ENCODE assay signal across 29 cellular contexts in the genomic region with DNA sequence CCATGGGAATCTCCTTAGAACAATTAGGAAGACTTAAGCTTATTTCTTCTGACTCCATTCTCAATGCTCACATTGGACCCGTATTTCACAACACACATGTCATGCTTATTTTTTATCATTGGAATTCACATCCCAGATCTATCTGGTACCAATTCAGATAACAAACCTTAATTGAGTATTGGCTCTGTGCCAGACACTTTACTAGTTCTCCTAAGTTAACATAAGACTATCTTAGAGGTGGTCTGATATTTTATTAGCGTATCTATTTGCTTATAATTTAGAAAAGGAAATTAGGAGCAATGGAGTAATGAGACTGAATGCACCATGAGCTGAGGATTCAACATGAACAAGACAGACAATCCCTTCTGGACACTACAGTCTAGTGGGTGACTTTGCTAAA.
"Had no signal": no experiment of that assay in that cellular context is flagged by ENCODE, and none has a peak within 500 bp of the region (broad histone marks: within the 10 kb centered on the region; RNA-seq: fewer than 3 reads in every experiment).

No MANE protein-coding gene starts in this region.

- H3K4me1 ChIP-seq: suprapubic skin, testis, thyroid gland, transverse colon, upper lobe of left lung, upper lobe of right lung, uterus had no signal

- H3K4me3 ChIP-seq: stomach, suprapubic skin, testis, thoracic aorta, thyroid gland, tibial artery, tibial nerve, transverse colon, upper lobe of left lung, upper lobe of right lung, uterus, vagina had no signal

- H3K4me3 Mint-ChIP-seq: stimulated activated effector memory CD8-positive, alpha-beta T cell treated with anti-CD3 and anti-CD28 coated beads, Interleukin-12 subunit alpha, Interleukin-12 subunit beta, amount 100 ng/mL, for 72 hours; stimulated activated memory B cell treated with anti-CD40 and anti-IgM and Interleukin-4, amounts not matched to agents 10 μg/mL and 1 μg/mL and 100 μg/mL, for 72 hours; stimulated activated naive B cell treated with anti-CD40 and anti-IgM and Interleukin-4, amounts not matched to agents 10 μg/mL and 1 μg/mL and 100 μg/mL, for 72 hours; stimulated activated naive CD8-positive, alpha-beta T cell treated with anti-CD3 and anti-CD28 coated beads, Interleukin-15, amount 100 ng/mL, for 72 hours; stimulated activated naive CD8-positive, alpha-beta T cell treated with anti-CD3 and anti-CD28 coated beads, Interleukin-15, Interleukin-2, amounts not matched to agents 100 ng/mL and 50 ng/mL, for 24 hours; type B pancreatic cell had no signal

- H3K36me3 Mint-ChIP-seq: stimulated activated effector memory CD8-positive, alpha-beta T cell treated with anti-CD3 and anti-CD28 coated beads, Interleukin-12 subunit alpha, Interleukin-12 subunit beta, amount 100 ng/mL, for 72 hours; stimulated activated memory B cell treated with anti-CD40 and anti-IgM and Interleukin-4, amounts not matched to agents 10 μg/mL and 1 μg/mL and 100 μg/mL, for 72 hours; stimulated activated naive B cell treated with anti-CD40 and anti-IgM and Interleukin-4, amounts not matched to agents 10 μg/mL and 1 μg/mL and 100 μg/mL, for 72 hours; type B pancreatic cell had no signal

- H3K27me3 Mint-ChIP-seq: stimulated activated memory B cell treated with anti-CD40 and anti-IgM and Interleukin-4, amounts not matched to agents 10 μg/mL and 1 μg/mL and 100 μg/mL, for 72 hours; stimulated activated naive B cell treated with anti-CD40 and anti-IgM and Interleukin-4, amounts not matched to agents 10 μg/mL and 1 μg/mL and 100 μg/mL, for 72 hours; stimulated activated naive CD8-positive, alpha-beta T cell treated with anti-CD3 and anti-CD28 coated beads, Interleukin-15, amount 100 ng/mL, for 72 hours; stimulated activated naive CD8-positive, alpha-beta T cell treated with anti-CD3 and anti-CD28 coated beads, Interleukin-15, Interleukin-2, amounts not matched to agents 100 ng/mL and 50 ng/mL, for 24 hours; type B pancreatic cell had no signal

- ATAC-seq: stimulated activated effector memory CD8-positive, alpha-beta T cell treated with anti-CD3 and anti-CD28 coated beads, Interleukin-12 subunit alpha, Interleukin-12 subunit beta, amount 100 ng/mL, for 72 hours; stimulated activated memory B cell treated with anti-CD40 and anti-IgM and Interleukin-4, amounts not matched to agents 10 μg/mL and 1 μg/mL and 100 μg/mL, for 72 hours; stimulated activated naive B cell treated with anti-CD40 and anti-IgM and Interleukin-4, amounts not matched to agents 10 μg/mL and 1 μg/mL and 100 μg/mL, for 72 hours; stimulated activated naive CD8-positive, alpha-beta T cell treated with anti-CD3 and anti-CD28 coated beads, Interleukin-15, amount 100 ng/mL, for 72 hours; stimulated activated naive CD8-positive, alpha-beta T cell treated with anti-CD3 and anti-CD28 coated beads, Interleukin-15, Interleukin-2, amounts not matched to agents 100 U/mL and 50 U/mL, for 24 hours; upper lobe of right lung had no signal

- H3K27ac Mint-ChIP-seq: stimulated activated effector memory CD8-positive, alpha-beta T cell treated with anti-CD3 and anti-CD28 coated beads, Interleukin-12 subunit alpha, Interleukin-12 subunit beta, amount 100 ng/mL, for 72 hours; stimulated activated memory B cell treated with anti-CD40 and anti-IgM and Interleukin-4, amounts not matched to agents 10 μg/mL and 1 μg/mL and 100 μg/mL, for 72 hours; stimulated activated naive B cell treated with anti-CD40 and anti-IgM and Interleukin-4, amounts not matched to agents 10 μg/mL and 1 μg/mL and 100 μg/mL, for 72 hours; stimulated activated naive CD8-positive, alpha-beta T cell treated with anti-CD3 and anti-CD28 coated beads, Interleukin-15, amount 100 ng/mL, for 72 hours; stimulated activated naive CD8-positive, alpha-beta T cell treated with anti-CD3 and anti-CD28 coated beads, Interleukin-15, Interleukin-2, amounts not matched to agents 100 ng/mL and 50 ng/mL, for 24 hours; type B pancreatic cell had no signal

- FAIRE-seq: urothelium cell line had no signal

- DNase-seq: stimulated activated CD4-positive, alpha-beta T cell treated with anti-CD3 and anti-CD28 coated beads, Interleukin-2, amount 100 ng/mL, for 48 hours; stimulated activated CD4-positive, alpha-beta T cell treated with anti-CD3 and anti-CD28 coated beads, Interleukin-4, amount 100 ng/mL, for 1 hour; stimulated activated CD4-positive, alpha-beta T cell treated with anti-CD3 and anti-CD28 coated beads, Interleukin-4, amount 100 ng/mL, for 24 hours; stimulated activated CD4-positive, alpha-beta T cell treated with anti-CD3 and anti-CD28 coated beads, Interleukin-4, amount 100 ng/mL, for 4 hours; stimulated activated CD8-positive, alpha-beta memory T cell treated with anti-CD3 and anti-CD28 coated beads, Interleukin-4, amount 100 ng/mL, for 48 hours; stimulated activated naive B cell treated with anti-CD40 and anti-IgM and Interleukin-4, amounts not matched to agents 10 μg/mL and 1 μg/mL and 100 μg/mL, for 72 hours; stimulated activated naive CD4-positive, alpha-beta T cell; stimulated activated naive CD4-positive, alpha-beta T cell treated with Interleukin-2 at 50 U/mL for 16 hours; stimulated activated naive CD8-positive, alpha-beta T cell treated with anti-CD3 and anti-CD28 coated beads, Interleukin-15, amount 100 ng/mL, for 72 hours; stimulated activated naive CD8-positive, alpha-beta T cell treated with anti-CD3 and anti-CD28 coated beads, Interleukin-15, Interleukin-2, amounts not matched to agents 100 U/mL and 50 U/mL, for 24 hours; stomach; substantia nigra; testis; thyroid gland; tibial artery; transverse colon; trophoblast cell; upper lobe of left lung; upper lobe of right lung; uterus had no signal

- H3K4me1 Mint-ChIP-seq: stimulated activated effector memory CD8-positive, alpha-beta T cell treated with anti-CD3 and anti-CD28 coated beads, Interleukin-12 subunit alpha, Interleukin-12 subunit beta, amount 100 ng/mL, for 72 hours; stimulated activated memory B cell treated with anti-CD40 and anti-IgM and Interleukin-4, amounts not matched to agents 10 μg/mL and 1 μg/mL and 100 μg/mL, for 72 hours; stimulated activated naive B cell treated with anti-CD40 and anti-IgM and Interleukin-4, amounts not matched to agents 10 μg/mL and 1 μg/mL and 100 μg/mL, for 72 hours; stimulated activated naive CD8-positive, alpha-beta T cell treated with anti-CD3 and anti-CD28 coated beads, Interleukin-15, amount 100 ng/mL, for 72 hours had no signal

- H3K27me3 ChIP-seq: stomach, suprapubic skin, testis, thyroid gland, tibial artery, tibial nerve, transverse colon, upper lobe of left lung, upper lobe of right lung, uterus, vagina had no signal

- H3K9me3 Mint-ChIP-seq: stimulated activated memory B cell treated with anti-CD40 and anti-IgM and Interleukin-4, amounts not matched to agents 10 μg/mL and 1 μg/mL and 100 μg/mL, for 72 hours; stimulated activated naive CD8-positive, alpha-beta T cell treated with anti-CD3 and anti-CD28 coated beads, Interleukin-15, amount 100 ng/mL, for 72 hours; type B pancreatic cell had no signal

- H3K9me3 ChIP-seq: stomach, suprapubic skin, testis, thoracic aorta, thyroid gland, tibial artery, tibial nerve, transverse colon, upper lobe of left lung, upper lobe of right lung, uterus, vagina had no signal

- H3K36me3 ChIP-seq: stomach, suprapubic skin, thoracic aorta, thyroid gland, transverse colon, upper lobe of left lung, upper lobe of right lung, uterus, vagina had no signal

- H3K27ac ChIP-seq: stomach, suprapubic skin, testis, thoracic aorta, thyroid gland, tibial artery, tibial nerve, transverse colon, upper lobe of left lung, upper lobe of right lung, uterus, vagina had no signal
